1 cellular context compared by ENCODE assay signal in genomic region chr11:65419773-65420481, GRCh38.
A peak's percentile ranks its signal among the peaks of the same experiment; 100 is the strongest.
TF ChIP-seq lines count a peak whose summit lies in the region.

No MANE protein-coding gene starts in this region.

TF ChIP-seq in H1, 55 proteins besides CTCF, POLR2A, EP300 and RAD21:
- TF ChIP-seq RXRA (IDR thresholded peaks at IDR 0.05; ENCODE audit: insufficient read depth, low read depth, low read length), result no peak
- peak; percentile 32; the same call in 1 of the 2 replicates for TF ChIP-seq POLR2AphosphoS5 (IDR thresholded peaks at IDR 0.05; ENCODE audit: low read depth, low read length)
- TF ChIP-seq SIN3A (conservative IDR thresholded peaks at IDR 0.05 in 1 of 2, IDR thresholded peaks at IDR 0.05 in 1 of 2; ENCODE audit: low read depth in 1 of 2, low read length in 2 of 2), result no peak
- TF ChIP-seq, protein P1, sequence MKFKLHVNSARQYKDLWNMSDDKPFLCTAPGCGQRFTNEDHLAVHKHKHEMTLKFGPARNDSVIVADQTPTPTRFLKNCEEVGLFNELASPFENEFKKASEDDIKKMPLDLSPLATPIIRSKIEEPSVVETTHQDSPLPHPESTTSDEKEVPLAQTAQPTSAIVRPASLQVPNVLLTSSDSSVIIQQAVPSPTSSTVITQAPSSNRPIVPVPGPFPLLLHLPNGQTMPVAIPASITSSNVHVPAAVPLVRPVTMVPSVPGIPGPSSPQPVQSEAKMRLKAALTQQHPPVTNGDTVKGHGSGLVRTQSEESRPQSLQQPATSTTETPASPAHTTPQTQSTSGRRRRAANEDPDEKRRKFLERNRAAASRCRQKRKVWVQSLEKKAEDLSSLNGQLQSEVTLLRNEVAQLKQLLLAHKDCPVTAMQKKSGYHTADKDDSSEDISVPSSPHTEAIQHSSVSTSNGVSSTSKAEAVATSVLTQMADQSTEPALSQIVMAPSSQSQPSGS (IDR thresholded peaks at IDR 0.05; ENCODE audit: low read length), result no peak
- TF ChIP-seq ZNF274 (IDR thresholded peaks at IDR 0.05; ENCODE audit: borderline replicate concordance, extremely low read depth, low read length), result no peak
- TF ChIP-seq TCF12 (IDR thresholded peaks at IDR 0.05; ENCODE audit: low read depth, low read length), result peak; percentile 70; the same call in 1 of the 2 replicates
- TF ChIP-seq HDAC6 (IDR thresholded peaks at IDR 0.05; ENCODE audit: low read depth, low read length), result no peak
- TF ChIP-seq CREB1 (IDR thresholded peaks at IDR 0.05), result no peak
- TF ChIP-seq SIRT6 (IDR thresholded peaks at IDR 0.05; ENCODE audit: low read length), result no peak
- TF ChIP-seq TAF1 (IDR thresholded peaks at IDR 0.05; ENCODE audit: low read depth, low read length), result no peak; the same call in 1 of the 2 replicates
- TF ChIP-seq SP1 (IDR thresholded peaks at IDR 0.05; ENCODE audit: low read depth, low read length), result no peak
- TF ChIP-seq TAF7 (optimal IDR thresholded peaks at IDR 0.05; ENCODE audit: borderline replicate concordance, low read depth, low read length), result no peak
- TF ChIP-seq POU5F1 (IDR thresholded peaks at IDR 0.05; ENCODE audit: low read depth, low read length), result no peak
- TF ChIP-seq JUN (IDR thresholded peaks at IDR 0.05; ENCODE audit: low read depth, low read length), result no peak
- no peak for TF ChIP-seq HDAC2 (IDR thresholded peaks at IDR 0.05; ENCODE audit: borderline replicate concordance in 1 of 2, low read depth in 2 of 2, low read length in 2 of 2)
- no peak for TF ChIP-seq YY1 (IDR thresholded peaks at IDR 0.05; ENCODE audit: low read depth, low read length)
- TF ChIP-seq MAFK (IDR thresholded peaks at IDR 0.05; ENCODE audit: low read depth, low read length), result peak; percentile 38; the same call in 1 of the 2 replicates
- no peak for TF ChIP-seq CHD2 (IDR thresholded peaks at IDR 0.05; ENCODE audit: low read length)
- no peak for TF ChIP-seq CTBP2 (IDR thresholded peaks at IDR 0.05; ENCODE audit: borderline replicate concordance, insufficient read depth, insufficient read length, low read length)
- TF ChIP-seq KDM5A (IDR thresholded peaks at IDR 0.05; ENCODE audit: low read length), result no peak
- no peak for TF ChIP-seq CEBPB (IDR thresholded peaks at IDR 0.05; ENCODE audit: low read depth, low read length)
